9 cellular contexts compared by ENCODE assay signal in the genomic region with DNA sequence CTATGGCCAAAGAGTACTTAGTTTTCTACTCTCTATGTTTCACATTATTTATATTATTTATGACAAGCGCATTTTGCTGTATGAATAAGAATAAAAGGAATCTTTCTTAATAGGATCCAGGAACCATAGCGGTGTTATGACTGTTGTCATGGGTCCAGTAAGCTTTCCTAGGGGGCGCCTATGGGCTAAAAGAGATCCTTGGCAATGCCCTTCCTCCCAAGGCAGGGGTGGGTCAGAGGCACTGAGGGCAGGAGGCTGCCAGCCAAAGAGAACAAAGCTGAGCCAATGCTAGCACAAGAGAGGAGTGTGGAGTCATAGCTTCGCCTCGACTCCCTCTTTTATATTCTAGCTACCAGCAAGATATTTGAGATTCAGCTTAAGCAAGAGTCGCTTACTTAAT.
DNase-seq lines count a peak whose midpoint lies in the region; ATAC-seq, FAIRE-seq and TF ChIP-seq lines count a peak whose summit lies in the region.
"Had no signal": no experiment of that assay in that cellular context is flagged by ENCODE, and none has a peak within 500 bp of the region (broad histone marks: within the 10 kb centered on the region; RNA-seq: fewer than 3 reads in every experiment).

No MANE protein-coding gene starts in this region.

- 74% methylated on average over 6 of the region's 6 CpGs for WGBS in prostate gland

- H3K9me3 ChIP-seq in prostate gland, result no peaks in the 10 kb centered on the region
- H3K9me3 ChIP-seq: neutrophil had no signal

- H3K4me3 ChIP-seq in GM12865 (ENCODE audit: low read depth, low read length) (no peak overlapping the region), prostate gland (no peak overlapping the region)

- no peak for FAIRE-seq in RCC 7860 (lab: Jason Lieb, UNC)

- no peak for ATAC-seq in GM19467 (IDR thresholded peaks at IDR 0.05; ENCODE audit: unreplicated experiment)

- H3K27ac ChIP-seq in prostate gland, result no peak overlapping the region
- H3K27ac ChIP-seq: neutrophil had no signal

- no peaks in the 10 kb centered on the region for H3K4me1 ChIP-seq in prostate gland (replicated peaks)

- TF ChIP-seq POLR2A in prostate gland (IDR thresholded peaks at IDR 0.05), result no peak

- intact Hi-C loops in prostate gland (cut with DNase I), result no loop called here

- no peaks in the 10 kb centered on the region for H3K27me3 ChIP-seq in prostate gland (replicated peaks; ENCODE audit: insufficient read depth)
- H3K27me3 ChIP-seq: neutrophil had no signal

- no peaks in the 10 kb centered on the region for H3K36me3 ChIP-seq in prostate gland
- H3K36me3 ChIP-seq: neutrophil had no signal

- TF ChIP-seq CTCF in GM12865 (IDR thresholded peaks at IDR 0.05; ENCODE audit: insufficient read depth, low read depth, low read length, missing control alignments) (peak; percentile 4), prostate gland (IDR thresholded peaks at IDR 0.05) (no peak)

- no peak for DNase-seq in GM12865 (ENCODE audit: low read depth)
- peak; percentile 21 for DNase-seq in RCC 7860 (ENCODE audit: low spot score)
- DNase-seq in fibroblast of gingiva (ENCODE audit: low read depth), result peak; percentile 92
- DNase-seq in pulmonary artery endothelial cell (ENCODE audit: low read depth, low spot score), result peak; percentile 41
- DNase-seq in prostate gland (ENCODE audit: low spot score), result no peak
- DNase-seq in SIG-M5 treated with dmso at 0.1 percent for 504 hours (lab: John Stamatoyannopoulos, UW; ENCODE audit: unreplicated experiment), result no peak
- DNase-seq in NOMO-1 (lab: John Stamatoyannopoulos, UW; ENCODE audit: unreplicated experiment in 2 of 2), result no peak

Comparison
In these comparisons a context has a peak if more than half of its experiments do, and no peak if none do; other contexts are left out.
1. DNase-seq: peak in RCC 7860 (single experiment), fibroblast of gingiva (single experiment) and pulmonary artery endothelial cell (single experiment); none in GM12865 (single experiment), prostate gland (single experiment), SIG-M5 treated with dmso at 0.1 percent for 504 hours (single experiment) and NOMO-1 (0 of 2).